In genomic region chr18:79540161-79540913, GRCh38 we compare ENCODE assay signal across 17 cellular contexts.
A peak's percentile ranks its signal among the peaks of the same experiment; 100 is the strongest.
DNase-seq lines count a peak whose midpoint lies in the region; ATAC-seq and TF ChIP-seq lines count a peak whose summit lies in the region.
"Had no signal": no experiment of that assay in that cellular context is flagged by ENCODE, and none has a peak within 500 bp of the region (broad histone marks: within the 10 kb centered on the region; RNA-seq: fewer than 3 reads in every experiment).

No MANE protein-coding gene starts in this region.

- H3K4me3 Mint-ChIP-seq in activated naive CD8-positive, alpha-beta T cell treated with anti-CD3 and anti-CD28 coated beads, Interleukin-2, amount 10 ng/mL, durations not matched to agents 7 days and 5 days: no peak overlapping the region
- H3K4me3 Mint-ChIP-seq in activated naive CD8-positive, alpha-beta T cell treated with anti-CD3 and anti-CD28 coated beads for 36 hours: no peak overlapping the region
- H3K4me3 Mint-ChIP-seq in endodermal cell: no peak overlapping the region
- no peak overlapping the region for H3K4me3 Mint-ChIP-seq in activated naive CD8-positive, alpha-beta T cell treated with anti-CD3 and anti-CD28 coated beads, Interleukin-2, amount 50 U/mL, for 24 hours
- H3K4me3 Mint-ChIP-seq: activated B cell treated with CpG ODN at 0.5 μM for 24 hours; activated T-helper 17 cell treated with anti-CD3 and anti-CD28 coated beads, Interleukin-2, amount 50 U/mL, for 72 hours; CD4-positive, CD25-positive, alpha-beta regulatory T cell; memory B cell; T-helper 1 cell treated with Interleukin-12 subunit alpha and Interleukin-12 subunit beta and Interleukin-4 antibody, amounts not matched to agents 30 μg/mL and 1 μg/mL, for 36 hours had no signal

- H3K4me1 Mint-ChIP-seq in activated naive CD8-positive, alpha-beta T cell treated with anti-CD3 and anti-CD28 coated beads, Interleukin-2, amount 10 ng/mL, durations not matched to agents 7 days and 5 days: no peaks in the 10 kb centered on the region
- H3K4me1 Mint-ChIP-seq in activated naive CD8-positive, alpha-beta T cell treated with anti-CD3 and anti-CD28 coated beads for 36 hours: no peaks in the 10 kb centered on the region
- H3K4me1 Mint-ChIP-seq in endodermal cell: no peaks in the 10 kb centered on the region
- H3K4me1 Mint-ChIP-seq in activated naive CD8-positive, alpha-beta T cell treated with anti-CD3 and anti-CD28 coated beads, Interleukin-2, amount 50 U/mL, for 24 hours: no peaks in the 10 kb centered on the region
- H3K4me1 Mint-ChIP-seq: activated B cell treated with CpG ODN at 0.5 μM for 24 hours; CD4-positive, CD25-positive, alpha-beta regulatory T cell had no signal

- ATAC-seq in activated naive CD8-positive, alpha-beta T cell treated with anti-CD3 and anti-CD28 coated beads, Interleukin-2, amount 10 ng/mL, durations not matched to agents 7 days and 5 days (ENCODE audit: low read depth): no peak
- ATAC-seq in GM18498 (IDR thresholded peaks at IDR 0.05; ENCODE audit: unreplicated experiment): no peak
- ATAC-seq in activated naive CD8-positive, alpha-beta T cell treated with anti-CD3 and anti-CD28 coated beads, Interleukin-2, amount 50 U/mL, for 24 hours: no peak
- ATAC-seq: activated T-helper 17 cell treated with anti-CD3 and anti-CD28 coated beads, Interleukin-2, amount 50 U/mL, for 72 hours had no signal

- H3K4me1 ChIP-seq in endodermal cell (ENCODE audit: control insufficient read depth, insufficient read depth, low read length): no peaks in the 10 kb centered on the region

- H3K9me3 ChIP-seq in endodermal cell (ENCODE audit: control insufficient read depth, low read length): peaks cover 17% of the 10 kb centered on the region

- peaks cover 6% of the 10 kb centered on the region for H3K9me3 Mint-ChIP-seq in activated naive CD8-positive, alpha-beta T cell treated with anti-CD3 and anti-CD28 coated beads, Interleukin-2, amount 10 ng/mL, durations not matched to agents 7 days and 5 days
- peaks cover 3% of the 10 kb centered on the region for H3K9me3 Mint-ChIP-seq in activated naive CD8-positive, alpha-beta T cell treated with anti-CD3 and anti-CD28 coated beads for 36 hours
- H3K9me3 Mint-ChIP-seq in endodermal cell: peaks cover 26% of the 10 kb centered on the region
- H3K9me3 Mint-ChIP-seq in activated naive CD8-positive, alpha-beta T cell treated with anti-CD3 and anti-CD28 coated beads, Interleukin-2, amount 50 U/mL, for 24 hours: peaks cover 13% of the 10 kb centered on the region
- H3K9me3 Mint-ChIP-seq: activated B cell treated with CpG ODN at 0.5 μM for 24 hours had no signal

- H3K27me3 Mint-ChIP-seq in activated naive CD8-positive, alpha-beta T cell treated with anti-CD3 and anti-CD28 coated beads, Interleukin-2, amount 10 ng/mL, durations not matched to agents 7 days and 5 days: peaks cover 2% of the 10 kb centered on the region
- H3K27me3 Mint-ChIP-seq in activated naive CD8-positive, alpha-beta T cell treated with anti-CD3 and anti-CD28 coated beads for 36 hours: no peaks in the 10 kb centered on the region
- peaks cover 3% of the 10 kb centered on the region for H3K27me3 Mint-ChIP-seq in endodermal cell (ENCODE audit: insufficient read depth)
- no peaks in the 10 kb centered on the region for H3K27me3 Mint-ChIP-seq in activated naive CD8-positive, alpha-beta T cell treated with anti-CD3 and anti-CD28 coated beads, Interleukin-2, amount 50 U/mL, for 24 hours
- H3K27me3 Mint-ChIP-seq: activated B cell treated with CpG ODN at 0.5 μM for 24 hours; CD4-positive, CD25-positive, alpha-beta regulatory T cell; memory B cell had no signal

- peak; percentile 14 for DNase-seq in activated naive CD8-positive, alpha-beta T cell treated with anti-CD3 and anti-CD28 coated beads, Interleukin-2, amount 10 ng/mL, durations not matched to agents 7 days and 5 days
- no peak for DNase-seq in activated naive CD8-positive, alpha-beta T cell treated with anti-CD3 and anti-CD28 coated beads for 36 hours
- DNase-seq in endodermal cell (peak; percentile 13), medulla oblongata (ENCODE audit: extremely low spot score) (peak; percentile 62), GM10266 (ENCODE audit: extremely low spot score) (no peak)
- DNase-seq in activated naive CD8-positive, alpha-beta T cell treated with anti-CD3 and anti-CD28 coated beads, Interleukin-2, amount 50 U/mL, for 24 hours: no peak
- DNase-seq: activated B cell treated with CpG ODN at 0.5 μM for 24 hours; CD4-positive, CD25-positive, alpha-beta regulatory T cell; DMS79 treated with DMSO at 0.1 percent for 48 hours; NCI-H1694; NCI-H446; stimulated activated naive CD4-positive, alpha-beta T cell treated with Interleukin-2 at 50 U/mL for 16 hours had no signal

- 90 to 92% methylated on average over 16 of the region's 16 CpGs for WGBS in endodermal cell (ENCODE audit: insufficient coverage in 1 of 2, insufficient read length in 1 of 2), 2 experiments

- no peak overlapping the region for H3K27ac Mint-ChIP-seq in activated naive CD8-positive, alpha-beta T cell treated with anti-CD3 and anti-CD28 coated beads, Interleukin-2, amount 10 ng/mL, durations not matched to agents 7 days and 5 days
- H3K27ac Mint-ChIP-seq in activated naive CD8-positive, alpha-beta T cell treated with anti-CD3 and anti-CD28 coated beads for 36 hours: no peak overlapping the region
- no peak overlapping the region for H3K27ac Mint-ChIP-seq in endodermal cell
- H3K27ac Mint-ChIP-seq in activated naive CD8-positive, alpha-beta T cell treated with anti-CD3 and anti-CD28 coated beads, Interleukin-2, amount 50 U/mL, for 24 hours: no peak overlapping the region
- H3K27ac Mint-ChIP-seq: activated B cell treated with CpG ODN at 0.5 μM for 24 hours; activated T-helper 17 cell treated with anti-CD3 and anti-CD28 coated beads, Interleukin-2, amount 50 U/mL, for 72 hours; CD4-positive, CD25-positive, alpha-beta regulatory T cell; memory B cell; T-helper 1 cell treated with Interleukin-12 subunit alpha and Interleukin-12 subunit beta and Interleukin-4 antibody, amounts not matched to agents 30 μg/mL and 1 μg/mL, for 36 hours had no signal

- H3K9ac ChIP-seq in endodermal cell (ENCODE audit: extremely low read depth, low read length, poor library complexity, severe bottlenecking): no peak overlapping the region

- no peak for TF ChIP-seq CTCF in endodermal cell (conservative IDR thresholded peaks at IDR 0.05)
- TF ChIP-seq CTCF in GM10266 (IDR thresholded peaks at IDR 0.05; ENCODE audit: control insufficient read depth, insufficient read depth, low read depth, missing control alignments): no peak

- no peak overlapping the region for H3K4me3 ChIP-seq in endodermal cell (ENCODE audit: low read length)

- H3K36me3 ChIP-seq in endodermal cell (ENCODE audit: control insufficient read depth, insufficient read depth, low read length): no peaks in the 10 kb centered on the region

- H3K27ac ChIP-seq in endodermal cell (ENCODE audit: low read depth, low read length): no peak overlapping the region
- peak overlapping the region; percentile 71 for H3K27ac ChIP-seq in temporal lobe (ENCODE audit: low read depth, low read length)

- no peaks in the 10 kb centered on the region for H3K36me3 Mint-ChIP-seq in activated naive CD8-positive, alpha-beta T cell treated with anti-CD3 and anti-CD28 coated beads, Interleukin-2, amount 10 ng/mL, durations not matched to agents 7 days and 5 days
- H3K36me3 Mint-ChIP-seq in activated naive CD8-positive, alpha-beta T cell treated with anti-CD3 and anti-CD28 coated beads for 36 hours: no peaks in the 10 kb centered on the region
- peaks cover 2% of the 10 kb centered on the region for H3K36me3 Mint-ChIP-seq in endodermal cell (ENCODE audit: low read depth)
- peaks cover 12% of the 10 kb centered on the region for H3K36me3 Mint-ChIP-seq in activated naive CD8-positive, alpha-beta T cell treated with anti-CD3 and anti-CD28 coated beads, Interleukin-2, amount 50 U/mL, for 24 hours (ENCODE audit: low read depth)

- H3K27me3 ChIP-seq in endodermal cell (ENCODE audit: control insufficient read depth, insufficient read depth, low read length, poor library complexity, severe bottlenecking): no peaks in the 10 kb centered on the region

- POLR2A ChIA-PET in activated naive CD8-positive, alpha-beta T cell treated with anti-CD3 and anti-CD28 coated beads, Interleukin-2, amount 10 ng/mL, durations not matched to agents 7 days and 5 days (lab: Charles Lee): no interaction called here

Comparison
In these comparisons a context has a peak if more than half of its experiments do, and no peak if none do; other contexts are left out.
1. DNase-seq: peak in activated naive CD8-positive, alpha-beta T cell treated with anti-CD3 and anti-CD28 coated beads, Interleukin-2, amount 10 ng/mL, durations not matched to agents 7 days and 5 days (single experiment), endodermal cell (single experiment) and medulla oblongata (single experiment); none in activated naive CD8-positive, alpha-beta T cell treated with anti-CD3 and anti-CD28 coated beads for 36 hours (single experiment), GM10266 (single experiment) and activated naive CD8-positive, alpha-beta T cell treated with anti-CD3 and anti-CD28 coated beads, Interleukin-2, amount 50 U/mL, for 24 hours (single experiment).